15 cellular contexts compared by ENCODE assay signal in the genomic region with DNA sequence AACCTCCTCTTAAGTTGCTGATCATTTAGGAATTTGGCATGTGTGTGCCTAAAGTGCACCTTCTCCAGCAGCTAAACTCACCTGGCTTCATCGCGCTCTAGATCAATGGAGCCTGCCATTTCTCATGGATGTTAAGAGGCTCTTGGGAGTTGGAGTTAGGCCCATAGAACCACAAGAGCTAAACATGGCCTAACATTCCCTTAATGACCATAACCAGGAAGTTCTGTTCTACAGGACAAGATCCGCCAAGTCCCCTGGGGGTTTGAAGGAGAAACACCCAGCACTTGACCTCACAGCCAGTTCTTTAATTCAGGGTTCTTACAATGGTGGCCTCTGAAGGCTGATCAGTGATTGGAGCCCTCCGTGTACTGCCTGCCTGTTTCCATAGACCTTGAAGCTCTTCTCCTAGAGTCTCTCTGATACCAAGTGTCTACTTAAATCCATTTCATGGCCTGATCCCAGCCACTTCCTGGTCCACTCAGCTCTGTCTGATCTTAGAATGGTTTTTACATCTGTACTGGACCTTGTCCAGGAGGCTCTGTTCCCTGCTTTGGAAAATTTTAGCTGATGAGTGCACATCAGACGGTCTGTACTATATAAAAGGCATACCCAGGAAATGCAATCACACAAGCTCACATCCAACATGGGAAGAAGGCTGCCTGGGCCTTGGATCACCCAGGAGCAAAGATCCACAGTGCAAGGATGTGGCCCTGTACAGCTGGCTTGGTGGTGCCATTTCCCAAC.
"Had no signal": no experiment of that assay in that cellular context is flagged by ENCODE, and none has a peak within 500 bp of the region (broad histone marks: within the 10 kb centered on the region; RNA-seq: fewer than 3 reads in every experiment).

No MANE protein-coding gene starts in this region.

- H3K27me3 ChIP-seq: cardiac muscle cell, sigmoid colon, tibial artery had no signal

- ATAC-seq: activated CD4-positive, alpha-beta T cell treated with anti-CD3 and anti-CD28 coated beads for 36 hours; effector memory CD8-positive, alpha-beta T cell; naive thymus-derived CD4-positive, alpha-beta T cell; stimulated activated naive B cell treated with anti-CD40 and anti-IgM and Interleukin-4, amounts not matched to agents 10 μg/mL and 1 μg/mL and 100 μg/mL, for 72 hours had no signal

- H3K4me3 Mint-ChIP-seq: activated CD4-positive, alpha-beta T cell treated with anti-CD3 and anti-CD28 coated beads for 36 hours; activated naive CD8-positive, alpha-beta T cell treated with anti-CD3 and anti-CD28 coated beads for 36 hours; effector memory CD8-positive, alpha-beta T cell; naive thymus-derived CD4-positive, alpha-beta T cell; stimulated activated naive B cell treated with anti-CD40 and anti-IgM and Interleukin-4, amounts not matched to agents 10 μg/mL and 1 μg/mL and 100 μg/mL, for 72 hours had no signal

- H3K9me3 ChIP-seq: sigmoid colon, tibial artery had no signal

- H3K27ac ChIP-seq: cardiac muscle cell, sigmoid colon, tibial artery had no signal

- H3K4me1 ChIP-seq: tibial artery had no signal

- H3K4me3 ChIP-seq: cardiac muscle cell, sigmoid colon, tibial artery had no signal

- H3K9me3 Mint-ChIP-seq: activated naive CD8-positive, alpha-beta T cell treated with anti-CD3 and anti-CD28 coated beads for 36 hours; effector memory CD8-positive, alpha-beta T cell; naive thymus-derived CD4-positive, alpha-beta T cell; stimulated activated naive B cell treated with anti-CD40 and anti-IgM and Interleukin-4, amounts not matched to agents 10 μg/mL and 1 μg/mL and 100 μg/mL, for 72 hours had no signal

- H3K27ac Mint-ChIP-seq: activated CD4-positive, alpha-beta T cell treated with anti-CD3 and anti-CD28 coated beads for 36 hours; activated naive CD8-positive, alpha-beta T cell treated with anti-CD3 and anti-CD28 coated beads for 36 hours; effector memory CD8-positive, alpha-beta T cell; naive thymus-derived CD4-positive, alpha-beta T cell; stimulated activated naive B cell treated with anti-CD40 and anti-IgM and Interleukin-4, amounts not matched to agents 10 μg/mL and 1 μg/mL and 100 μg/mL, for 72 hours had no signal

- H3K27me3 Mint-ChIP-seq: activated CD4-positive, alpha-beta T cell treated with anti-CD3 and anti-CD28 coated beads for 36 hours; activated naive CD8-positive, alpha-beta T cell treated with anti-CD3 and anti-CD28 coated beads for 36 hours; effector memory CD8-positive, alpha-beta T cell; naive thymus-derived CD4-positive, alpha-beta T cell; stimulated activated naive B cell treated with anti-CD40 and anti-IgM and Interleukin-4, amounts not matched to agents 10 μg/mL and 1 μg/mL and 100 μg/mL, for 72 hours had no signal

- DNase-seq: activated CD4-positive, alpha-beta T cell treated with anti-CD3 and anti-CD28 coated beads for 36 hours; activated CD4-positive, alpha-beta T cell treated with anti-CD3 and anti-CD28 coated beads, Interleukin-2, amount 50 U/mL, for 48 hours; activated naive CD8-positive, alpha-beta T cell treated with anti-CD3 and anti-CD28 coated beads for 36 hours; amniotic stem cell; effector memory CD8-positive, alpha-beta T cell; hippocampal formation; islet precursor cell; mesendoderm; naive thymus-derived CD4-positive, alpha-beta T cell; sigmoid colon; stimulated activated CD4-positive, alpha-beta T cell treated with anti-CD3 and anti-CD28 coated beads, Interleukin-4, amount 100 ng/mL, for 4 hours; stimulated activated naive B cell treated with anti-CD40 and anti-IgM and Interleukin-4, amounts not matched to agents 10 μg/mL and 1 μg/mL and 100 μg/mL, for 72 hours; SW 1271; tibial artery had no signal

- H3K4me1 Mint-ChIP-seq: activated CD4-positive, alpha-beta T cell treated with anti-CD3 and anti-CD28 coated beads for 36 hours; activated naive CD8-positive, alpha-beta T cell treated with anti-CD3 and anti-CD28 coated beads for 36 hours; stimulated activated naive B cell treated with anti-CD40 and anti-IgM and Interleukin-4, amounts not matched to agents 10 μg/mL and 1 μg/mL and 100 μg/mL, for 72 hours had no signal

- H3K36me3 Mint-ChIP-seq: activated naive CD8-positive, alpha-beta T cell treated with anti-CD3 and anti-CD28 coated beads for 36 hours; naive thymus-derived CD4-positive, alpha-beta T cell; stimulated activated naive B cell treated with anti-CD40 and anti-IgM and Interleukin-4, amounts not matched to agents 10 μg/mL and 1 μg/mL and 100 μg/mL, for 72 hours had no signal
